8 cellular contexts compared by ENCODE assay signal in the genomic region with DNA sequence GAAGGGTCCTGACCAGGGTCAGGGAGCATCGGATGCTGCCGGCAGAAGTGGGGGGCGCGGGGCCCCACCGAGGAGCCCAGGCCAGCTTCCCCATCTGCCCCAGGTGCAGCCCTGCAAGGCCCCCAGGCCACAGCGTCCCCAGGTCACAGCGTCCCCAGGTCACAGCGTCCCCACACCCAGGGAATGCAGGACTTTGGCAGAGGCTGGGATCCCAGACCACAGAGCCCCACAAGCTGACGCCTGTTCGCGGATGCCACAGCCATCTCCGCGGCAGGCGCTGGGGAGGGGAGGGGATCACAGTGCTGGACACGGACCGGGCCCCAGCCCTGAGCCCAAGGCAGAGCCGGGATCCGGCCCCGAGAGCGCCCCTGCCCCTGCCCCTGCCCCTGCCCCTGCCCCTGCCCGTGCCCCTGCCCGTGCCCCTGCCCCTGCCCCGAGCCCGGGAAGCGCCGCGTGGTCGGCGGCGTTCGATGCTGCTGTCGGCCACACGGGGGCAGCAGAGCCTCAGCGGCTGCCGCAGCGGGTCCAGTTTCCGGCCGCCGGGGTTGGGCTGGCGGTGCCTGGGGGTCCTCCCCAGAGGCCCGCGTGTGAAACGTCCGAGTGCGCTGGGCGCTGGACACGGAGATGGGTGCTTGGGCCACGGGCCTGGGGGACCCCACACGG. TPM values are rescaled to one million over a fixed set of nuclear protein-coding genes. Genes with fewer than 3 reads are reported as not detected.
A peak's percentile ranks its signal among the peaks of the same experiment; 100 is the strongest.
DNase-seq lines count a peak whose midpoint lies in the region; ATAC-seq, FAIRE-seq and TF ChIP-seq lines count a peak whose summit lies in the region.
"Not testable (repeated sequence)": the region's sequence is repeated elsewhere in the genome, so short reads cannot be mapped to it uniquely, and the experiment has no call there.

No MANE protein-coding gene starts in this region.

- not testable (repeated sequence) for H3K9me3 ChIP-seq in psoas muscle

- ATAC-seq in GM19025 (IDR thresholded peaks at IDR 0.05; ENCODE audit: low read depth, unreplicated experiment) (peak; percentile 50), GM21619 (IDR thresholded peaks at IDR 0.05; ENCODE audit: unreplicated experiment) (peak; percentile 38), HG03039 (IDR thresholded peaks at IDR 0.05; ENCODE audit: unreplicated experiment) (peak; percentile 33), Right ventricle myocardium inferior (peak; percentile 41), psoas muscle (peak; percentile 61 to 85 (median 68))
- peak; percentile 57 to 62 for ATAC-seq in activated CD4-positive, CD25-positive, alpha-beta regulatory T cell treated with anti-CD3 and anti-CD28 coated beads, Interleukin-2, amount 50 U/mL, for 24 hours

- DNase-seq in COLO668 (lab: John Stamatoyannopoulos, UW; ENCODE audit: unreplicated experiment) (peak; percentile 40), psoas muscle (peak in 1 of 2 donors; percentile 41)
- DNase-seq in HTR-8/SVneo (ENCODE audit: insufficient read length, low spot score); Right ventricle myocardium inferior (ENCODE audit: missing footprints): not testable (repeated sequence)

- peak; percentile 4 for FAIRE-seq in HTR-8/SVneo (lab: Jason Lieb, UNC)

- WGBS in psoas muscle, 3 donors: 27 to 39% methylated on average over 8 to 17 of the region's 49 CpGs; no CpG with 5 or more reads in 1 of the 3 donors

- intact Hi-C loops in Right ventricle myocardium inferior (cut with DNase I); psoas muscle (cut with DNase I): not testable (repeated sequence)

- TF ChIP-seq CTCF in psoas muscle (IDR thresholded peaks at IDR 0.05): not testable (repeated sequence)

- not testable (repeated sequence) for H3K4me3 ChIP-seq in psoas muscle

- not testable (repeated sequence) for H3K27me3 ChIP-seq in psoas muscle (ENCODE audit: insufficient read depth in 3 of 3, low read length in 2 of 3)

- not testable (repeated sequence) for H3K36me3 ChIP-seq in psoas muscle (ENCODE audit: insufficient read depth in 1 of 2, low read depth in 1 of 2)

- H3K4me1 ChIP-seq in psoas muscle: not testable (repeated sequence)

- H3K27ac ChIP-seq in psoas muscle: not testable (repeated sequence)

RNA-seq across cellular contexts. Expression of a gene that starts 33.1 kb away (rescaled TPM):
- 3.4 TPM for total RNA-seq in Right ventricle myocardium inferior
- total RNA-seq in psoas muscle: under 1 TPM; 0.23 to 0.60 (median 0.39) TPM
- under 1 TPM; 0.08 to 0.60 (median 0.17) TPM for polyA plus RNA-seq in psoas muscle
